In genomic region chr5:141822134-141822533, GRCh38 we compare ENCODE assay signal across 13 cellular contexts. TPM values are rescaled to one million over a fixed set of nuclear protein-coding genes. Genes with fewer than 3 reads are reported as not detected.
DNase-seq lines count a peak whose midpoint lies in the region; ATAC-seq and TF ChIP-seq lines count a peak whose summit lies in the region.
"Had no signal": no experiment of that assay in that cellular context is flagged by ENCODE, and none has a peak within 500 bp of the region (broad histone marks: within the 10 kb centered on the region; RNA-seq: fewer than 3 reads in every experiment).

No MANE protein-coding gene starts in this region.

- WGBS in sigmoid colon, 2 donors: 35 to 48% methylated on average over 2 of the region's 2 CpGs

- TF ChIP-seq POLR2A in sigmoid colon (IDR thresholded peaks at IDR 0.05): no peak

- H3K27me3 ChIP-seq in sigmoid colon: peaks cover 0 to 16% (median 0%) of the 10 kb centered on the region in 3 donors
- H3K27me3 ChIP-seq: cardiac muscle cell had no signal

- no peak for TF ChIP-seq EP300 in sigmoid colon (IDR thresholded peaks at IDR 0.05)

- peak overlapping the region; percentile 29 to 69 (median 65) for H3K27ac ChIP-seq in sigmoid colon
- H3K27ac ChIP-seq: cardiac muscle cell had no signal

- intact Hi-C loops in sigmoid colon (cut with DNase I): no loop called here

- no peak for TF ChIP-seq CTCF in fibroblast of pulmonary artery (IDR thresholded peaks at IDR 0.05; ENCODE audit: low read length, missing control alignments)
- no peak for TF ChIP-seq CTCF in sigmoid colon (IDR thresholded peaks at IDR 0.05)

- no peaks in the 10 kb centered on the region for H3K9me3 ChIP-seq in sigmoid colon

- in situ Hi-C loops in SK-MEL-5 (cut with HindIII; ENCODE audit: low pct_unique_long_range_greater_than_20kb, low sequenced_read_pairs): no loop called here

- peak; percentile 42 for DNase-seq in Daoy (ENCODE audit: low read depth)
- DNase-seq in SK-MEL-5 (ENCODE audit: low read depth, low spot score): peak; percentile 38
- DNase-seq in fibroblast of pulmonary artery (ENCODE audit: low read depth): peak; percentile 56
- DNase-seq in sigmoid colon: no peak
- DNase-seq in activated CD4-positive, CD25-positive, alpha-beta regulatory T cell treated with anti-CD3 and anti-CD28 coated beads, Interleukin-2, amount 50 U/mL, for 72 hours: no peak
- DNase-seq in cerebellar nuclear complex (lab: John Stamatoyannopoulos, UW): no peak
- no peak for DNase-seq in LoVo (ENCODE audit: low spot score)
- DNase-seq: activated CD4-positive, alpha-beta T cell treated with anti-CD3 and anti-CD28 coated beads, Interleukin-2, amount 50 U/mL, for 4 hours; Calu3; islet precursor cell; stimulated activated naive CD8-positive, alpha-beta T cell treated with anti-CD3 and anti-CD28 coated beads, Interleukin-15, amount 100 ng/mL, for 72 hours had no signal

- no peaks in the 10 kb centered on the region for H3K36me3 ChIP-seq in sigmoid colon
- H3K36me3 ChIP-seq: cardiac muscle cell had no signal

- H3K4me1 ChIP-seq in sigmoid colon: no peaks in the 10 kb centered on the region

- no peak for ATAC-seq in GM18861 (IDR thresholded peaks at IDR 0.05; ENCODE audit: unreplicated experiment)
- ATAC-seq: stimulated activated naive CD8-positive, alpha-beta T cell treated with anti-CD3 and anti-CD28 coated beads, Interleukin-15, amount 100 ng/mL, for 72 hours had no signal

- H3K4me3 ChIP-seq in fibroblast of pulmonary artery (replicated peaks; ENCODE audit: low read depth, low read length): no peak overlapping the region
- H3K4me3 ChIP-seq in sigmoid colon: no peak overlapping the region
- H3K4me3 ChIP-seq: cardiac muscle cell had no signal

RNA-seq across cellular contexts. Expression of gene PCDH1, which starts 56.1 kb away (rescaled TPM):
- total RNA-seq in Daoy (2014; rRNA removed; shearing (Covaris generic)): 2.7 and 4.1 TPM in 2 replicates
- 1.3 and 2.7 TPM in 2 replicates for total RNA-seq in SK-MEL-5 (2014; rRNA removed; shearing (Covaris generic))
- 1.4 and 1.6 TPM in 2 replicates for polyA plus RNA-seq in SK-MEL-5 (2015; cell fraction: cytosol; rRNA removed)
- 1.2 and 1.4 TPM in 2 replicates for polyA plus RNA-seq in SK-MEL-5 (2015; cell fraction: nucleus; rRNA removed)
- total RNA-seq in sigmoid colon: 10 to 100 TPM in 3 of 4 donors, 1 to 10 TPM in 1; 8.6 to 19.4 (median 13.4) TPM
- polyA plus RNA-seq in sigmoid colon: 10 to 100 TPM in 2 of 3 donors, 1 to 10 TPM in 1; 9.0 to 47.2 (median 11.8) TPM

Comparison
In these comparisons a context has a peak if more than half of its experiments do, and no peak if none do; other contexts are left out.
1. DNase-seq: peak in Daoy (single experiment), SK-MEL-5 (single experiment) and fibroblast of pulmonary artery (single experiment); none in sigmoid colon (single experiment), activated CD4-positive, CD25-positive, alpha-beta regulatory T cell treated with anti-CD3 and anti-CD28 coated beads, Interleukin-2, amount 50 U/mL, for 72 hours (single experiment), cerebellar nuclear complex (0 of 2) and LoVo (single experiment).